In genomic region chr10:6070647-6071046, GRCh38 we compare ENCODE assay signal across 16 cellular contexts. TPM values are rescaled to one million over a fixed set of nuclear protein-coding genes. Genes with fewer than 3 reads are reported as not detected.
DNase-seq lines count a peak whose midpoint lies in the region; ATAC-seq and TF ChIP-seq lines count a peak whose summit lies in the region.
"Had no signal": no experiment of that assay in that cellular context is flagged by ENCODE, and none has a peak within 500 bp of the region (broad histone marks: within the 10 kb centered on the region; RNA-seq: fewer than 3 reads in every experiment).

No MANE protein-coding gene starts in this region.

- H3K4me3 ChIP-seq in CD4-positive, CD25-positive, alpha-beta regulatory T cell (ENCODE audit: low read depth, low read length), result peak overlapping the region; percentile 86
- no peak overlapping the region for H3K4me3 ChIP-seq in Peyer's patch
- H3K4me3 ChIP-seq: dorsolateral prefrontal cortex, tibial artery had no signal

- H3K4me1 Mint-ChIP-seq in CD4-positive, CD25-positive, alpha-beta regulatory T cell, result peaks cover 50 to 98% (median 82%) of the 10 kb centered on the region in 4 donors
- H3K4me1 Mint-ChIP-seq in activated naive CD4-positive, alpha-beta T cell treated with anti-CD3 and anti-CD28 coated beads, Interleukin-2, amount 10 ng/mL, durations not matched to agents 7 days and 5 days, result peaks cover 96% of the 10 kb centered on the region

- peaks cover 95% of the 10 kb centered on the region for H3K4me1 ChIP-seq in CD4-positive, CD25-positive, alpha-beta regulatory T cell (ENCODE audit: control insufficient read depth, insufficient read depth, low read length, poor library complexity, severe bottlenecking)
- peaks cover 0 to 30% (median 3%) of the 10 kb centered on the region in 4 donors for H3K4me1 ChIP-seq in Peyer's patch
- H3K4me1 ChIP-seq: tibial artery had no signal

- peak overlapping the region; percentile 81 to 91 (median 88) for H3K4me3 Mint-ChIP-seq in CD4-positive, CD25-positive, alpha-beta regulatory T cell
- H3K4me3 Mint-ChIP-seq in activated naive CD4-positive, alpha-beta T cell treated with anti-CD3 and anti-CD28 coated beads, Interleukin-2, amount 10 ng/mL, durations not matched to agents 7 days and 5 days, result peak overlapping the region; percentile 13

- no peaks in the 10 kb centered on the region for H3K36me3 ChIP-seq in CD4-positive, CD25-positive, alpha-beta regulatory T cell (ENCODE audit: control insufficient read depth, insufficient read depth, low read length)
- no peaks in the 10 kb centered on the region for H3K36me3 ChIP-seq in Peyer's patch
- H3K36me3 ChIP-seq: tibial artery had no signal

- ATAC-seq in CD4-positive, CD25-positive, alpha-beta regulatory T cell (ENCODE audit: low read depth in 2 of 2), result no peak
- no peak for ATAC-seq in HG02642 (IDR thresholded peaks at IDR 0.05; ENCODE audit: poor library complexity, unreplicated experiment)
- no peak for ATAC-seq in GM21526 (IDR thresholded peaks at IDR 0.05; ENCODE audit: low FRiP score, unreplicated experiment)

- H3K27ac Mint-ChIP-seq in CD4-positive, CD25-positive, alpha-beta regulatory T cell, result peak overlapping the region; percentile 89 to 100 (median 98)
- H3K27ac Mint-ChIP-seq in activated naive CD4-positive, alpha-beta T cell treated with anti-CD3 and anti-CD28 coated beads, Interleukin-2, amount 10 ng/mL, durations not matched to agents 7 days and 5 days, result peak overlapping the region; percentile 97

- H3K27me3 ChIP-seq in CD4-positive, CD25-positive, alpha-beta regulatory T cell (ENCODE audit: control insufficient read depth, insufficient read depth, low read length), result no peaks in the 10 kb centered on the region
- no peaks in the 10 kb centered on the region for H3K27me3 ChIP-seq in Peyer's patch
- H3K27me3 ChIP-seq: dorsolateral prefrontal cortex had no signal

- H3K9me3 ChIP-seq in CD4-positive, CD25-positive, alpha-beta regulatory T cell (ENCODE audit: control insufficient read depth in 2 of 2, low read length in 2 of 2), result no peaks in the 10 kb centered on the region
- no peaks in the 10 kb centered on the region for H3K9me3 ChIP-seq in Peyer's patch
- H3K9me3 ChIP-seq: tibial artery had no signal

- no peaks in the 10 kb centered on the region for H3K27me3 Mint-ChIP-seq in CD4-positive, CD25-positive, alpha-beta regulatory T cell
- peaks cover 10% of the 10 kb centered on the region for H3K27me3 Mint-ChIP-seq in activated naive CD4-positive, alpha-beta T cell treated with anti-CD3 and anti-CD28 coated beads, Interleukin-2, amount 10 ng/mL, durations not matched to agents 7 days and 5 days

- H3K36me3 Mint-ChIP-seq in CD4-positive, CD25-positive, alpha-beta regulatory T cell, result peaks cover 6% of the 10 kb centered on the region
- H3K36me3 Mint-ChIP-seq in activated naive CD4-positive, alpha-beta T cell treated with anti-CD3 and anti-CD28 coated beads, Interleukin-2, amount 10 ng/mL, durations not matched to agents 7 days and 5 days, result peaks cover 6% of the 10 kb centered on the region

- peaks cover 0 to 2% (median 0%) of the 10 kb centered on the region in 7 donors for H3K9me3 Mint-ChIP-seq in CD4-positive, CD25-positive, alpha-beta regulatory T cell
- H3K9me3 Mint-ChIP-seq in activated naive CD4-positive, alpha-beta T cell treated with anti-CD3 and anti-CD28 coated beads, Interleukin-2, amount 10 ng/mL, durations not matched to agents 7 days and 5 days, result no peaks in the 10 kb centered on the region

- no peak for TF ChIP-seq POLR2A in Peyer's patch (IDR thresholded peaks at IDR 0.05)

- peak in 1 of 3 donors; percentile 64 for DNase-seq in CD4-positive, CD25-positive, alpha-beta regulatory T cell
- DNase-seq in Peyer's patch (peak in 2 of 3 donors; percentile 20 to 45), NCI-H1105 (lab: John Stamatoyannopoulos, UW) (no peak), GDM1 (lab: John Stamatoyannopoulos, UW) (no peak)
- no peak for DNase-seq in activated naive CD4-positive, alpha-beta T cell treated with anti-CD3 and anti-CD28 coated beads, Interleukin-2, amount 10 ng/mL, durations not matched to agents 7 days and 5 days
- peak; percentile 90 for DNase-seq in stimulated activated CD4-positive, alpha-beta T cell treated with anti-CD3 and anti-CD28 coated beads, Interleukin-1b, Interleukin-23, amount 100 ng/mL, for 48 hours
- DNase-seq: foreskin fibroblast, GOT3, kidney, NCI-H187 had no signal

- CTCF ChIA-PET in activated naive CD4-positive, alpha-beta T cell treated with anti-CD3 and anti-CD28 coated beads, Interleukin-2, amount 10 ng/mL, durations not matched to agents 7 days and 5 days (lab: Charles Lee), result interaction anchor here (0.9 to 7.3 kb wide), 5 partner anchors 9 to 19 kb away, joined by 3 to 69 read pairs (median 5); partner anchors contain the start of gene IL2RA

- peak overlapping the region; percentile 94 for H3K27ac ChIP-seq in CD4-positive, CD25-positive, alpha-beta regulatory T cell (ENCODE audit: insufficient read depth, low read length, poor library complexity, severe bottlenecking)
- H3K27ac ChIP-seq in Peyer's patch, result peak overlapping the region in 2 of 4 donors; percentile 43 to 76
- H3K27ac ChIP-seq: C4-2B, tibial artery had no signal

- TF ChIP-seq CTCF in Peyer's patch (IDR thresholded peaks at IDR 0.05), result no peak

RNA-seq across cellular contexts. Expression of gene IL2RA, which starts 8.5 kb away (rescaled TPM):
- total RNA-seq in CD4-positive, CD25-positive, alpha-beta regulatory T cell, result 220 TPM
- 100 to 1,000 TPM; 159 to 261 (median 179) TPM for polyA plus RNA-seq in CD4-positive, CD25-positive, alpha-beta regulatory T cell
- 10 to 100 TPM in 1 of 4 donors, 1 to 10 TPM in 2, under 1 TPM in 1; 0.70 to 16.5 (median 1.9) TPM for total RNA-seq in Peyer's patch
- polyA plus RNA-seq: neural cell had no signal

RNA-seq across cellular contexts. Expression of gene RBM17, which starts 18.2 kb away (rescaled TPM):
- 168 TPM for total RNA-seq in CD4-positive, CD25-positive, alpha-beta regulatory T cell
- 10 to 100 TPM; 63.6 to 88.2 (median 65.7) TPM for polyA plus RNA-seq in CD4-positive, CD25-positive, alpha-beta regulatory T cell
- 100 to 1,000 TPM in 2 of 4 donors, 10 to 100 TPM in 2; 66.4 to 166 (median 101) TPM for total RNA-seq in Peyer's patch

Comparison
In these comparisons a context has a peak if more than half of its experiments do, and no peak if none do; other contexts are left out.
1. DNase-seq: peak in Peyer's patch (2 of 3) and stimulated activated CD4-positive, alpha-beta T cell treated with anti-CD3 and anti-CD28 coated beads, Interleukin-1b, Interleukin-23, amount 100 ng/mL, for 48 hours (single experiment); none in activated naive CD4-positive, alpha-beta T cell treated with anti-CD3 and anti-CD28 coated beads, Interleukin-2, amount 10 ng/mL, durations not matched to agents 7 days and 5 days (single experiment), NCI-H1105 (single experiment) and GDM1 (single experiment).
2. RNA of gene IL2RA, which starts 8.5 kb away (total RNA-seq): 220 TPM in CD4-positive, CD25-positive, alpha-beta regulatory T cell (single experiment); 0.70 to 16.5 TPM in Peyer's patch; every median in the first group is over 10 times any median in the second.